ENCODE assay signal across 8 cellular contexts in genomic region chr17:64724250-64724649, GRCh38.
DNase-seq lines count a peak whose midpoint lies in the region; ATAC-seq, FAIRE-seq and TF ChIP-seq lines count a peak whose summit lies in the region.
"Not testable (repeated sequence)": the region's sequence is repeated elsewhere in the genome, so short reads cannot be mapped to it uniquely, and the experiment has no call there.

No MANE protein-coding gene starts in this region.

- intact Hi-C loops in Panc1 (cut with micrococcal nuclease; ENCODE audit: unreplicated experiment); left ventricle myocardium inferior (cut with micrococcal nuclease); aorta (cut with DNase I): not testable (repeated sequence)

- WGBS in mesenchymal stem cell: 12% methylated on average over 7 of the region's 8 CpGs
- WGBS in aorta, 2 donors: 2 to 5% methylated on average over 8 of the region's 8 CpGs

- H3K4ac ChIP-seq in mesenchymal stem cell (ENCODE audit: low read depth in 1 of 2, low read length in 2 of 2): peak overlapping the region; percentile 3 to 81

- not testable (repeated sequence) for H3K79me1 ChIP-seq in mesenchymal stem cell (replicated peaks; ENCODE audit: low read length, poor library complexity, severe bottlenecking)

- H3K36me3 ChIP-seq in Panc1 (ENCODE audit: control insufficient read depth, insufficient read depth, low read length); astrocyte (ENCODE audit: insufficient read depth, low read length); left ventricle myocardium inferior; mesenchymal stem cell (ENCODE audit: control insufficient read depth in 1 of 2, insufficient read depth in 2 of 2, low read depth in 1 of 2, low read length in 2 of 2); aorta (ENCODE audit: control insufficient read depth in 1 of 2, insufficient read depth in 2 of 2, low read length in 1 of 2): not testable (repeated sequence)

- H3K27ac Mint-ChIP-seq in astrocyte (ENCODE audit: unreplicated experiment): peak overlapping the region; percentile 81

- H3K4me1 Mint-ChIP-seq in astrocyte (ENCODE audit: low read depth, unreplicated experiment): peaks cover 13% of the 10 kb centered on the region

- not testable (repeated sequence) for TF ChIP-seq CTCF in Panc1 (IDR thresholded peaks at IDR 0.05); astrocyte (IDR thresholded peaks at IDR 0.05; ENCODE audit: insufficient read depth, low read depth, low read length); left ventricle myocardium inferior (IDR thresholded peaks at IDR 0.05; ENCODE audit: borderline replicate concordance)

- peak; percentile 37 for DNase-seq in GM03348 (ENCODE audit: low spot score)
- DNase-seq in Panc1 (ENCODE audit: low read depth, low spot score): not testable (repeated sequence)
- DNase-seq in astrocyte (ENCODE audit: low read depth): peak; percentile 72
- peak; percentile 36 for DNase-seq in fibroblast of gingiva (ENCODE audit: low read depth)
- peak; percentile 71 for DNase-seq in left ventricle myocardium inferior
- DNase-seq in mesenchymal stem cell: peak; percentile 62
- peak; percentile 79 for DNase-seq in renal cortical epithelial cell (ENCODE audit: low read depth)
- peak; percentile 88 to 93 for DNase-seq in aorta

- peak overlapping the region; percentile 48 for H2BK15ac ChIP-seq in mesenchymal stem cell (ENCODE audit: low read depth, poor library complexity, severe bottlenecking)

- peak overlapping the region; percentile 74 for H2AFZ ChIP-seq in astrocyte (ENCODE audit: low read depth, low read length)
- not testable (repeated sequence) for H2AFZ ChIP-seq in mesenchymal stem cell (ENCODE audit: low read depth, low read length)

- H3K27ac ChIP-seq in Panc1 (ENCODE audit: low read length): peak overlapping the region; percentile 44; the same call in 1 of the 2 replicates
- H3K27ac ChIP-seq in astrocyte (ENCODE audit: low read depth, low read length): peak overlapping the region; percentile 41
- H3K27ac ChIP-seq in left ventricle myocardium inferior (replicated peaks): peak overlapping the region; percentile 69
- H3K27ac ChIP-seq in mesenchymal stem cell (ENCODE audit: low read length, poor library complexity, severe bottlenecking): peak overlapping the region; percentile 17
- H3K27ac ChIP-seq in aorta (ENCODE audit: low read depth in 1 of 2, low read length in 2 of 2): peak overlapping the region in 1 of 2 donors; percentile 56

- H3K4me2 ChIP-seq in astrocyte (ENCODE audit: low read length): peak overlapping the region; percentile 67
- H3K4me2 ChIP-seq in mesenchymal stem cell (ENCODE audit: low read length, poor library complexity, severe bottlenecking): not testable (repeated sequence)

- not testable (repeated sequence) for H2BK5ac ChIP-seq in mesenchymal stem cell (ENCODE audit: low read depth, low read length, poor library complexity, severe bottlenecking)

- H2BK12ac ChIP-seq in mesenchymal stem cell (ENCODE audit: low read length in 2 of 2): peak overlapping the region in 1 of 2 experiments; percentile 71

- H3K9me3 Mint-ChIP-seq in astrocyte (ENCODE audit: unreplicated experiment): not testable (repeated sequence)

- H3K4me1 ChIP-seq in Panc1 (ENCODE audit: control insufficient read depth, insufficient read depth, low read length); mesenchymal stem cell (ENCODE audit: control insufficient read depth, insufficient read depth, low read depth, low read length); aorta (ENCODE audit: control insufficient read depth in 1 of 2, insufficient read depth in 2 of 2, low read length in 2 of 2): not testable (repeated sequence)
- H3K4me1 ChIP-seq in astrocyte (ENCODE audit: insufficient read depth, low read length) (peaks cover 19% of the 10 kb centered on the region), left ventricle myocardium inferior (peaks cover 15% of the 10 kb centered on the region)

- in situ Hi-C loops in Panc1 (cut with HindIII; ENCODE audit: low pct_unique_long_range_greater_than_20kb, low sequenced_read_pairs): not testable (repeated sequence)

- peak overlapping the region; percentile 59 for H3K9ac ChIP-seq in astrocyte (ENCODE audit: low read length)
- peak overlapping the region; percentile 65 for H3K9ac ChIP-seq in mesenchymal stem cell (ENCODE audit: low read length)

- peak; percentile 94 for ATAC-seq in Panc1
- ATAC-seq in aorta (ENCODE audit: low FRiP score): peak; percentile 89

- not testable (repeated sequence) for H4K20me1 ChIP-seq in astrocyte (ENCODE audit: insufficient read depth, low read length)

- not testable (repeated sequence) for H3K36me3 Mint-ChIP-seq in astrocyte (ENCODE audit: low read depth, unreplicated experiment)

- H2BK120ac ChIP-seq in mesenchymal stem cell (ENCODE audit: low read depth, low read length): peak overlapping the region; percentile 89

- BruUV-seq in Panc1 (replicated peaks; lab: Mats Ljungman, UMichigan): not testable (repeated sequence)

- not testable (repeated sequence) for H3K4me3 Mint-ChIP-seq in astrocyte (ENCODE audit: unreplicated experiment)

- H3K27me3 Mint-ChIP-seq in astrocyte (ENCODE audit: low read depth, unreplicated experiment): not testable (repeated sequence)

- not testable (repeated sequence) for FAIRE-seq in astrocyte (lab: Jason Lieb, UNC)

- CTCF ChIA-PET in Panc1 (lab: Charles Lee): interaction anchor here (0.5 kb wide), 1 partner anchor 162 kb away, joined by 17 read pairs; no protein-coding TSS in a partner anchor

- not testable (repeated sequence) for H2AK5ac ChIP-seq in mesenchymal stem cell (ENCODE audit: low read length, severe bottlenecking)

- not testable (repeated sequence) for H3K79me2 ChIP-seq in astrocyte (ENCODE audit: insufficient read depth, low read length)

- H3K9me3 ChIP-seq in Panc1 (ENCODE audit: control insufficient read depth, insufficient read depth, low read depth, low read length); astrocyte (ENCODE audit: insufficient read depth, low read depth, low read length); left ventricle myocardium inferior (replicated peaks); mesenchymal stem cell (ENCODE audit: control insufficient read depth, low read length); aorta (ENCODE audit: control insufficient read depth, low read length): not testable (repeated sequence)

- peak overlapping the region; percentile 39 for H4K91ac ChIP-seq in mesenchymal stem cell (ENCODE audit: low read length)

- not testable (repeated sequence) for H3K4me3 ChIP-seq in Panc1 (ENCODE audit: low read depth in 2 of 2, low read length in 2 of 2); astrocyte (ENCODE audit: insufficient read depth, low read depth, low read length); left ventricle myocardium inferior; mesenchymal stem cell (ENCODE audit: insufficient read depth in 1 of 2, low read depth in 1 of 2, low read length in 2 of 2); aorta (ENCODE audit: low read length in 2 of 2)

- peak overlapping the region; percentile 4 to 62 for H3K18ac ChIP-seq in mesenchymal stem cell (ENCODE audit: low read depth in 1 of 2, low read length in 2 of 2)

- POLR2A ChIA-PET in Panc1 (lab: Charles Lee): interaction anchor here (0.5 kb wide), 1 partner anchor 225 kb away, joined by 3 read pairs; no protein-coding TSS in a partner anchor

- not testable (repeated sequence) for H3K27me3 ChIP-seq in Panc1 (ENCODE audit: control insufficient read depth, insufficient read depth, low read length); astrocyte (ENCODE audit: insufficient read depth, low read length); left ventricle myocardium inferior (ENCODE audit: low read depth); mesenchymal stem cell (ENCODE audit: control insufficient read depth in 1 of 2, insufficient read depth in 1 of 2, low read length in 2 of 2); aorta (ENCODE audit: control insufficient read depth in 1 of 2, insufficient read depth in 2 of 2, low read length in 1 of 2)

- H3K14ac ChIP-seq in mesenchymal stem cell (ENCODE audit: low read length in 2 of 2): not testable (repeated sequence)

- H4K8ac ChIP-seq in mesenchymal stem cell (ENCODE audit: low read length): peak overlapping the region; percentile 54

- H3K23ac ChIP-seq in mesenchymal stem cell (ENCODE audit: low read length in 2 of 2): not testable (repeated sequence)
